In the genomic region with DNA sequence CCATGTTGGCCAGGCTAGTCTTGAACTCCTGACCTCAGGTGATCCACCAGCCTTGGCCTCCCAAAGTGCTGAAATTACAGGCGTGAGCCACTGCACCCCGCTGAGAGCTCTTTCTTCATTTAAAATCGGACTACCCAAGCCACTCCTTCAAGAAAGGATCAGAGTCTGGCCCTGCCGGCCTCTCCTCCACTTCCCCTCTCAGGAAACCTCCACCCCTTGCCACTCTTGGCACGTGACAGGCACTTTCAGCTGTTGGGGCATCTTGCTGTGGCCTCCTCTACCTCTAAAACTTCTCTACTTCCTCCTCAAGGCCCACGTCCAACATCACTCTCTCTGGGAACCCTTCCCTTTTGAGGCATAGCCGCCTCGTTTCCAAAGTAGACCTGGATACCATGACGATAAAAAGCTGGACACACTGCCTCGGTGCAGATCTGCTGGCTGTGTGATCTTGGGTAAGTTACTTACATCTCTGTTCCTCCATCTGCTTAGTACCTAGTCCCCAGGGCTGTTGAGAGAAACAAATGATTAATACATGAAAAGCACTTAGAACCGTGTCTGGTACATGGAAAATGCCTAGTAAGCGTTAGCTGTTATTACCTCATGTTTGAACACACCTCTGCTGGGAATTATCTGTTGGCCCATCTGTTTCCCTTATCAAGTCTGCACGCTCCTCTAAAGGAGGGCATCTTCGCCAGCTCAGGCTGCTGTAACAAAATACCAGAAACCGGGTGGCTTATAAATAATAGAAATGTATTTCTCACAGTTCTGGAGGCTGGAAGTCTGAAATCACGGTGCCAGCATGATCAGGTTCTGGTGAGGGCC, we compare ENCODE assay signal across 1 cellular context.
A peak's percentile ranks its signal among the peaks of the same experiment; 100 is the strongest.
TF ChIP-seq lines count a peak whose summit lies in the region.

No MANE protein-coding gene starts in this region.

TF ChIP-seq in K562, 482 proteins besides CTCF, POLR2A, EP300 and RAD21 (continued from another document and continues in another):
- TF ChIP-seq, protein P1, sequence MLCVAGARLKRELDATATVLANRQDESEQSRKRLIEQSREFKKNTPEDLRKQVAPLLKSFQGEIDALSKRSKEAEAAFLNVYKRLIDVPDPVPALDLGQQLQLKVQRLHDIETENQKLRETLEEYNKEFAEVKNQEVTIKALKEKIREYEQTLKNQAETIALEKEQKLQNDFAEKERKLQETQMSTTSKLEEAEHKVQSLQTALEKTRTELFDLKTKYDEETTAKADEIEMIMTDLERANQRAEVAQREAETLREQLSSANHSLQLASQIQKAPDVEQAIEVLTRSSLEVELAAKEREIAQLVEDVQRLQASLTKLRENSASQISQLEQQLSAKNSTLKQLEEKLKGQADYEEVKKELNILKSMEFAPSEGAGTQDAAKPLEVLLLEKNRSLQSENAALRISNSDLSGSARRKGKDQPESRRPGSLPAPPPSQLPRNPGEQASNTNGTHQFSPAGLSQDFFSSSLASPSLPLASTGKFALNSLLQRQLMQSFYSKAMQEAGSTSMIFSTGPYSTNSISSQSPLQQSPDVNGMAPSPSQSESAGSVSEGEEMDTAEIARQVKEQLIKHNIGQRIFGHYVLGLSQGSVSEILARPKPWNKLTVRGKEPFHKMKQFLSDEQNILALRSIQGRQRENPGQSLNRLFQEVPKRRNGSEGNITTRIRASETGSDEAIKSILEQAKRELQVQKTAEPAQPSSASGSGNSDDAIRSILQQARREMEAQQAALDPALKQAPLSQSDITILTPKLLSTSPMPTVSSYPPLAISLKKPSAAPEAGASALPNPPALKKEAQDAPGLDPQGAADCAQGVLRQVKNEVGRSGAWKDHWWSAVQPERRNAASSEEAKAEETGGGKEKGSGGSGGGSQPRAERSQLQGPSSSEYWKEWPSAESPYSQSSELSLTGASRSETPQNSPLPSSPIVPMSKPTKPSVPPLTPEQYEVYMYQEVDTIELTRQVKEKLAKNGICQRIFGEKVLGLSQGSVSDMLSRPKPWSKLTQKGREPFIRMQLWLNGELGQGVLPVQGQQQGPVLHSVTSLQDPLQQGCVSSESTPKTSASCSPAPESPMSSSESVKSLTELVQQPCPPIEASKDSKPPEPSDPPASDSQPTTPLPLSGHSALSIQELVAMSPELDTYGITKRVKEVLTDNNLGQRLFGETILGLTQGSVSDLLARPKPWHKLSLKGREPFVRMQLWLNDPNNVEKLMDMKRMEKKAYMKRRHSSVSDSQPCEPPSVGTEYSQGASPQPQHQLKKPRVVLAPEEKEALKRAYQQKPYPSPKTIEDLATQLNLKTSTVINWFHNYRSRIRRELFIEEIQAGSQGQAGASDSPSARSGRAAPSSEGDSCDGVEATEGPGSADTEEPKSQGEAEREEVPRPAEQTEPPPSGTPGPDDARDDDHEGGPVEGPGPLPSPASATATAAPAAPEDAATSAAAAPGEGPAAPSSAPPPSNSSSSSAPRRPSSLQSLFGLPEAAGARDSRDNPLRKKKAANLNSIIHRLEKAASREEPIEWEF (CRISPR knock-in tag; IDR thresholded peaks at IDR 0.05): no peak
- TF ChIP-seq BRD4 (IDR thresholded peaks at IDR 0.05) (no peak), MTA1 (IDR thresholded peaks at IDR 0.05; ENCODE audit: borderline replicate concordance) (no peak), ZNF699 (CRISPR knock-in tag; IDR thresholded peaks at IDR 0.05; ENCODE audit: insufficient replicate concordance) (no peak), BRF2 (IDR thresholded peaks at IDR 0.05; ENCODE audit: borderline replicate concordance, insufficient read depth, insufficient read length) (no peak), XRCC4 (IDR thresholded peaks at IDR 0.05; ENCODE audit: extremely low read depth, insufficient read depth, insufficient read length) (no peak), SMARCA5 (IDR thresholded peaks at IDR 0.05) (peak; percentile 42; the same call in 1 of the 2 replicates), CREM (IDR thresholded peaks at IDR 0.05; ENCODE audit: low read depth) (no peak), POLR2B (IDR thresholded peaks at IDR 0.05; ENCODE audit: low read depth, partially characterized antibody) (no peak), STAG1 (CRISPR knock-in tag; IDR thresholded peaks at IDR 0.05; ENCODE audit: borderline replicate concordance) (no peak), EWSR1 (IDR thresholded peaks at IDR 0.05; ENCODE audit: borderline replicate concordance, low read depth, partially characterized antibody) (no peak), RBM25 (IDR thresholded peaks at IDR 0.05; ENCODE audit: low read depth, low read length, severe bottlenecking) (peak; percentile 45), ZNF551 (CRISPR knock-in tag; IDR thresholded peaks at IDR 0.05) (no peak), ILK (tag; IDR thresholded peaks at IDR 0.05; ENCODE audit: borderline replicate concordance, low read depth) (no peak), POU5F1 (IDR thresholded peaks at IDR 0.05; ENCODE audit: borderline replicate concordance, low read depth, low read length, partially characterized antibody) (no peak), SPI1 (IDR thresholded peaks at IDR 0.05; ENCODE audit: borderline replicate concordance, low read depth, low read length) (no peak), ZNF436 (CRISPR knock-in tag; IDR thresholded peaks at IDR 0.05) (no peak), CC2D1A (IDR thresholded peaks at IDR 0.05) (no peak), CBFA2T2 (conservative IDR thresholded peaks at IDR 0.05) (peak; percentile 48; the same call in 1 of the 2 replicates), TRIM24 (IDR thresholded peaks at IDR 0.05) (peak in 1 of 2 experiments; percentile 27; a peak in 1 of 4 replicates), ATF4 (CRISPR knock-in tag; IDR thresholded peaks at IDR 0.05) (no peak), KAT2B (IDR thresholded peaks at IDR 0.05; ENCODE audit: low read depth, low read length) (no peak), ETS1 (conservative IDR thresholded peaks at IDR 0.05; ENCODE audit: control insufficient read depth, low read depth, low read length) (no peak), ARID1B (IDR thresholded peaks at IDR 0.05) (peak; percentile 77), HOMEZ (CRISPR knock-in tag; IDR thresholded peaks at IDR 0.05) (no peak), PCBP2 (IDR thresholded peaks at IDR 0.05; ENCODE audit: low read depth, low read length, poor library complexity, severe bottlenecking) (no peak), TBP (optimal IDR thresholded peaks at IDR 0.05; ENCODE audit: low read depth, low read length) (no peak), U2AF1 (optimal IDR thresholded peaks at IDR 0.05; ENCODE audit: low read depth, low read length) (no peak), ZNF224 (CRISPR knock-in tag; IDR thresholded peaks at IDR 0.05) (no peak), RBM17 (IDR thresholded peaks at IDR 0.05; ENCODE audit: borderline replicate concordance, low read depth, low read length) (no peak), ZEB2 (IDR thresholded peaks at IDR 0.05) (0 out of 2 replicates have a peak, but pooled peaks have one; percentile 35), DEAF1 (CRISPR knock-in tag; IDR thresholded peaks at IDR 0.05) (no peak), SMAD1 (IDR thresholded peaks at IDR 0.05; ENCODE audit: low read depth, low read length, partially characterized antibody) (no peak)
- TF ChIP-seq, protein P2, sequence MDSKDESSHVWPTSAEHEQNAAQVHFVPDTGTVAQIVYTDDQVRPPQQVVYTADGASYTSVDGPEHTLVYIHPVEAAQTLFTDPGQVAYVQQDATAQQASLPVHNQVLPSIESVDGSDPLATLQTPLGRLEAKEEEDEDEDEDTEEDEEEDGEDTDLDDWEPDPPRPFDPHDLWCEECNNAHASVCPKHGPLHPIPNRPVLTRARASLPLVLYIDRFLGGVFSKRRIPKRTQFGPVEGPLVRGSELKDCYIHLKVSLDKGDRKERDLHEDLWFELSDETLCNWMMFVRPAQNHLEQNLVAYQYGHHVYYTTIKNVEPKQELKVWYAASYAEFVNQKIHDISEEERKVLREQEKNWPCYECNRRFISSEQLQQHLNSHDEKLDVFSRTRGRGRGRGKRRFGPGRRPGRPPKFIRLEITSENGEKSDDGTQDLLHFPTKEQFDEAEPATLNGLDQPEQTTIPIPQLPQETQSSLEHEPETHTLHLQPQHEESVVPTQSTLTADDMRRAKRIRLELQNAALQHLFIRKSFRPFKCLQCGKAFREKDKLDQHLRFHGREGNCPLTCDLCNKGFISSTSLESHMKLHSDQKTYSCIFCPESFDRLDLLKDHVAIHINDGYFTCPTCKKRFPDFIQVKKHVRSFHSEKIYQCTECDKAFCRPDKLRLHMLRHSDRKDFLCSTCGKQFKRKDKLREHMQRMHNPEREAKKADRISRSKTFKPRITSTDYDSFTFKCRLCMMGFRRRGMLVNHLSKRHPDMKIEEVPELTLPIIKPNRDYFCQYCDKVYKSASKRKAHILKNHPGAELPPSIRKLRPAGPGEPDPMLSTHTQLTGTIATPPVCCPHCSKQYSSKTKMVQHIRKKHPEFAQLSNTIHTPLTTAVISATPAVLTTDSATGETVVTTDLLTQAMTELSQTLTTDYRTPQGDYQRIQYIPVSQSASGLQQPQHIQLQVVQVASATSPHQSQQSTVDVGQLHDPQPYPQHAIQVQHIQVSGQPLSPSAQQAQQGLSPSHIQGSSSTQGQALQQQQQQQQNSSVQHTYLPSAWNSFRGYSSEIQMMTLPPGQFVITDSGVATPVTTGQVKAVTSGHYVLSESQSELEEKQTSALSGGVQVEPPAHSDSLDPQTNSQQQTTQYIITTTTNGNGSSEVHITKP (IDR thresholded peaks at IDR 0.05; ENCODE audit: partially characterized antibody): no peak
- TF ChIP-seq, protein P3, sequence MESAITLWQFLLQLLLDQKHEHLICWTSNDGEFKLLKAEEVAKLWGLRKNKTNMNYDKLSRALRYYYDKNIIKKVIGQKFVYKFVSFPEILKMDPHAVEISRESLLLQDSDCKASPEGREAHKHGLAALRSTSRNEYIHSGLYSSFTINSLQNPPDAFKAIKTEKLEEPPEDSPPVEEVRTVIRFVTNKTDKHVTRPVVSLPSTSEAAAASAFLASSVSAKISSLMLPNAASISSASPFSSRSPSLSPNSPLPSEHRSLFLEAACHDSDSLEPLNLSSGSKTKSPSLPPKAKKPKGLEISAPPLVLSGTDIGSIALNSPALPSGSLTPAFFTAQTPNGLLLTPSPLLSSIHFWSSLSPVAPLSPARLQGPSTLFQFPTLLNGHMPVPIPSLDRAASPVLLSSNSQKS (CRISPR knock-in tag; IDR thresholded peaks at IDR 0.05): no peak
- TF ChIP-seq, protein P4, sequence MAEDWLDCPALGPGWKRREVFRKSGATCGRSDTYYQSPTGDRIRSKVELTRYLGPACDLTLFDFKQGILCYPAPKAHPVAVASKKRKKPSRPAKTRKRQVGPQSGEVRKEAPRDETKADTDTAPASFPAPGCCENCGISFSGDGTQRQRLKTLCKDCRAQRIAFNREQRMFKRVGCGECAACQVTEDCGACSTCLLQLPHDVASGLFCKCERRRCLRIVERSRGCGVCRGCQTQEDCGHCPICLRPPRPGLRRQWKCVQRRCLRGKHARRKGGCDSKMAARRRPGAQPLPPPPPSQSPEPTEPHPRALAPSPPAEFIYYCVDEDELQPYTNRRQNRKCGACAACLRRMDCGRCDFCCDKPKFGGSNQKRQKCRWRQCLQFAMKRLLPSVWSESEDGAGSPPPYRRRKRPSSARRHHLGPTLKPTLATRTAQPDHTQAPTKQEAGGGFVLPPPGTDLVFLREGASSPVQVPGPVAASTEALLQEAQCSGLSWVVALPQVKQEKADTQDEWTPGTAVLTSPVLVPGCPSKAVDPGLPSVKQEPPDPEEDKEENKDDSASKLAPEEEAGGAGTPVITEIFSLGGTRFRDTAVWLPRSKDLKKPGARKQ (CRISPR knock-in tag; IDR thresholded peaks at IDR 0.05): no peak
- TF ChIP-seq, protein P5, sequence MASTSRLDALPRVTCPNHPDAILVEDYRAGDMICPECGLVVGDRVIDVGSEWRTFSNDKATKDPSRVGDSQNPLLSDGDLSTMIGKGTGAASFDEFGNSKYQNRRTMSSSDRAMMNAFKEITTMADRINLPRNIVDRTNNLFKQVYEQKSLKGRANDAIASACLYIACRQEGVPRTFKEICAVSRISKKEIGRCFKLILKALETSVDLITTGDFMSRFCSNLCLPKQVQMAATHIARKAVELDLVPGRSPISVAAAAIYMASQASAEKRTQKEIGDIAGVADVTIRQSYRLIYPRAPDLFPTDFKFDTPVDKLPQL (IDR thresholded peaks at IDR 0.05; ENCODE audit: extremely low read depth, insufficient read length): no peak
